9 cellular contexts compared by ENCODE assay signal in genomic region chr4:83548151-83548905, GRCh38. TPM values are rescaled to one million over a fixed set of nuclear protein-coding genes. Genes with fewer than 3 reads are reported as not detected.
DNase-seq lines count a peak whose midpoint lies in the region; ATAC-seq and TF ChIP-seq lines count a peak whose summit lies in the region.
"Had no signal": no experiment of that assay in that cellular context is flagged by ENCODE, and none has a peak within 500 bp of the region (broad histone marks: within the 10 kb centered on the region; RNA-seq: fewer than 3 reads in every experiment).

No MANE protein-coding gene starts in this region.

- DNase-seq in BE2C (peak; percentile 66), NOMO-1 treated with dmso at 0.1 percent for 144 hours (lab: John Stamatoyannopoulos, UW; ENCODE audit: unreplicated experiment) (peak; percentile 60), foreskin melanocyte (peak; percentile 77), OCI-M2 (lab: John Stamatoyannopoulos, UW; ENCODE audit: unreplicated experiment) (no peak)
- peak; percentile 23 for DNase-seq in activated T-cell treated with anti-CD3 and anti-CD28 coated beads, Interleukin-2, amount 50 U/mL, for 1 hour
- DNase-seq in stimulated activated CD4-positive, alpha-beta T cell treated with anti-CD3 and anti-CD28 coated beads, Interleukin-12 subunit alpha, Interleukin-12 subunit beta, amount 100 ng/mL, for 24 hours (ENCODE audit: low read depth in 2 of 2), result peak; percentile 29 to 48

- H3K27me3 ChIP-seq in BE2C, result no peaks in the 10 kb centered on the region
- H3K27me3 ChIP-seq: tibial nerve had no signal

- ATAC-seq in GM19351 (IDR thresholded peaks at IDR 0.05; ENCODE audit: unreplicated experiment) (peak; percentile 89), HG03378 (IDR thresholded peaks at IDR 0.05; ENCODE audit: unreplicated experiment) (peak; percentile 95)

- peaks cover 19% of the 10 kb centered on the region for H3K4me1 ChIP-seq in BE2C
- H3K4me1 ChIP-seq: tibial nerve had no signal

- no peak overlapping the region for H3K4me3 ChIP-seq in BE2C (ENCODE audit: low read depth, low read length)
- H3K4me3 ChIP-seq: tibial nerve had no signal

- no peaks in the 10 kb centered on the region for H3K36me3 ChIP-seq in BE2C
- H3K36me3 ChIP-seq: tibial nerve had no signal

- TF ChIP-seq CTCF in BE2C (IDR thresholded peaks at IDR 0.05; ENCODE audit: low read depth, low read length), result no peak

- H3K9me3 ChIP-seq in BE2C, result no peaks in the 10 kb centered on the region
- H3K9me3 ChIP-seq: tibial nerve had no signal

RNA-seq across cellular contexts. Expression of gene GPAT3, which starts 12.4 kb away (rescaled TPM):
- not detected for polyA plus RNA-seq in BE2C (2012; ENCODE audit: insufficient read depth, insufficient read length, low read depth)
